Comparison of ENCODE assay signal across 8 cellular contexts in genomic region chr9:127925959-127926949, GRCh38. TPM values are rescaled to one million over a fixed set of nuclear protein-coding genes. Genes with fewer than 3 reads are reported as not detected.
DNase-seq lines count a peak whose midpoint lies in the region; ATAC-seq and TF ChIP-seq lines count a peak whose summit lies in the region.
"Had no signal": no experiment of that assay in that cellular context is flagged by ENCODE, and none has a peak within 500 bp of the region (broad histone marks: within the 10 kb centered on the region; RNA-seq: fewer than 3 reads in every experiment).

No MANE protein-coding gene starts in this region.

- POLR2A ChIA-PET in CD8-positive, alpha-beta T cell (lab: Charles Lee), result interaction anchor here (1.0 kb wide), 1 partner anchor 10 kb away, joined by 3 read pairs; no protein-coding TSS in a partner anchor
- POLR2A ChIA-PET in activated B cell treated with CpG ODN at 0.5 μM for 24 hours (lab: Charles Lee), result interaction anchor here (0.6 to 0.7 kb wide), 2 partner anchors 10 to 1812 kb away, joined by 3 read pairs; partner anchors contain the start of gene ST6GALNAC4

- H3K27me3 ChIP-seq in CD8-positive, alpha-beta T cell (ENCODE audit: insufficient read depth, low read length), result no peaks in the 10 kb centered on the region
- H3K27me3 ChIP-seq in prostate gland (replicated peaks; ENCODE audit: insufficient read depth), result no peaks in the 10 kb centered on the region

- H3K36me3 Mint-ChIP-seq in CD8-positive, alpha-beta T cell, result no peaks in the 10 kb centered on the region
- no peaks in the 10 kb centered on the region for H3K36me3 Mint-ChIP-seq in activated B cell treated with CpG ODN at 0.5 μM for 24 hours (ENCODE audit: low read depth)
- H3K36me3 Mint-ChIP-seq in immature natural killer cell, result peaks cover 0 to 3% (median 0%) of the 10 kb centered on the region in 3 donors
- H3K36me3 Mint-ChIP-seq: natural killer cell had no signal

- peaks cover 39% of the 10 kb centered on the region for H3K4me1 ChIP-seq in CD8-positive, alpha-beta T cell (ENCODE audit: insufficient read depth, low read length)
- H3K4me1 ChIP-seq in prostate gland (replicated peaks), result no peaks in the 10 kb centered on the region

- TF ChIP-seq CTCF in CD8-positive, alpha-beta T cell (IDR thresholded peaks at IDR 0.05), result no peak
- TF ChIP-seq CTCF in activated B cell treated with CpG ODN at 0.5 μM for 24 hours (IDR thresholded peaks at IDR 0.05) (no peak), prostate gland (IDR thresholded peaks at IDR 0.05) (no peak)

- WGBS in prostate gland, result 70% methylated on average over 15 of the region's 15 CpGs

- H3K4me3 Mint-ChIP-seq in CD8-positive, alpha-beta T cell, result peak overlapping the region; percentile 69
- H3K4me3 Mint-ChIP-seq in activated B cell treated with CpG ODN at 0.5 μM for 24 hours, result peak overlapping the region; percentile 78
- H3K4me3 Mint-ChIP-seq in immature natural killer cell, result peak overlapping the region; percentile 8 to 59 (median 52)

- DNase-seq in CD8-positive, alpha-beta T cell, result peak in 1 of 7 experiments; percentile 15
- DNase-seq in activated B cell treated with CpG ODN at 0.5 μM for 24 hours (no peak), immature natural killer cell (no peak), prostate gland (ENCODE audit: low spot score) (no peak), middle frontal gyrus (ENCODE audit: extremely low spot score, low spot score) (no peak), amniotic stem cell (lab: John Stamatoyannopoulos, UW) (no peak)
- DNase-seq: natural killer cell, SW 1271 had no signal

- peak overlapping the region; percentile 65 for H3K4me3 ChIP-seq in CD8-positive, alpha-beta T cell (ENCODE audit: low read depth, low read length)
- peak overlapping the region in 1 of 2 donors; percentile 22 for H3K4me3 ChIP-seq in prostate gland

- no peaks in the 10 kb centered on the region for H3K9me3 Mint-ChIP-seq in CD8-positive, alpha-beta T cell
- H3K9me3 Mint-ChIP-seq in activated B cell treated with CpG ODN at 0.5 μM for 24 hours (no peaks in the 10 kb centered on the region), immature natural killer cell (no peaks in the 10 kb centered on the region)
- H3K9me3 Mint-ChIP-seq: natural killer cell had no signal

- H3K9me3 ChIP-seq in CD8-positive, alpha-beta T cell (ENCODE audit: low read length), result no peaks in the 10 kb centered on the region
- no peaks in the 10 kb centered on the region for H3K9me3 ChIP-seq in prostate gland

- intact Hi-C loops in CD8-positive, alpha-beta T cell (cut with DNase I, micrococcal nuclease), result no loop called here
- intact Hi-C loops in activated B cell treated with CpG ODN at 0.5 μM for 24 hours (cut with micrococcal nuclease) (no loop called here), prostate gland (cut with DNase I) (no loop called here)

- ATAC-seq in CD8-positive, alpha-beta T cell, result no peak
- no peak for ATAC-seq in activated B cell treated with CpG ODN at 0.5 μM for 24 hours (ENCODE audit: low read depth)

- no peak for TF ChIP-seq POLR2A in prostate gland (IDR thresholded peaks at IDR 0.05)

- peaks cover 27% of the 10 kb centered on the region for H3K4me1 Mint-ChIP-seq in CD8-positive, alpha-beta T cell (ENCODE audit: low read depth)
- H3K4me1 Mint-ChIP-seq in activated B cell treated with CpG ODN at 0.5 μM for 24 hours (peaks cover 33% of the 10 kb centered on the region), immature natural killer cell (peaks cover 16 to 19% of the 10 kb centered on the region in 2 donors)

- no peak overlapping the region for H3K27ac ChIP-seq in CD8-positive, alpha-beta T cell (ENCODE audit: low read depth, low read length)
- H3K27ac ChIP-seq in prostate gland, result no peak overlapping the region

- no peak overlapping the region for H3K27ac Mint-ChIP-seq in CD8-positive, alpha-beta T cell
- H3K27ac Mint-ChIP-seq in activated B cell treated with CpG ODN at 0.5 μM for 24 hours, result no peak overlapping the region
- peak overlapping the region in 1 of 6 donors; percentile 62 for H3K27ac Mint-ChIP-seq in immature natural killer cell

- H3K27me3 Mint-ChIP-seq in CD8-positive, alpha-beta T cell (ENCODE audit: low read depth), result peaks cover 2% of the 10 kb centered on the region
- H3K27me3 Mint-ChIP-seq in activated B cell treated with CpG ODN at 0.5 μM for 24 hours (peaks cover 7% of the 10 kb centered on the region), immature natural killer cell (ENCODE audit: low read depth in 3 of 3) (peaks cover 7 to 13% (median 8%) of the 10 kb centered on the region in 3 donors)

- no peaks in the 10 kb centered on the region for H3K36me3 ChIP-seq in CD8-positive, alpha-beta T cell (ENCODE audit: insufficient read depth, low read length)
- H3K36me3 ChIP-seq in prostate gland, result no peaks in the 10 kb centered on the region

- CTCF ChIA-PET in CD8-positive, alpha-beta T cell (lab: Charles Lee), result interaction anchor here (1.0 to 2.4 kb wide), 5 partner anchors 16 to 336 kb away, joined by 3 to 10 read pairs (median 4); partner anchors contain the start of gene TOR2A
- CTCF ChIA-PET in activated B cell treated with CpG ODN at 0.5 μM for 24 hours (lab: Charles Lee), result interaction anchor here (1.1 to 1.4 kb wide), 2 partner anchors 191 to 712 kb away, joined by 3 read pairs; partner anchors contain the start of gene TOR2A

RNA-seq across cellular contexts. Expression of gene PIP5KL1, which starts 4.3 kb away (rescaled TPM):
- total RNA-seq in CD8-positive, alpha-beta T cell, result 1 to 10 TPM; 5.1 to 7.4 TPM
- total RNA-seq in activated B cell treated with CpG ODN at 0.5 μM for 24 hours, result 1.7 and 1.8 TPM in 2 replicates
- polyA plus RNA-seq in immature natural killer cell, result under 1 TPM in 2 of 3 donors, not detected in 1; 0.14 to 0.18 TPM
- total RNA-seq in prostate gland, result 10 to 100 TPM in 1 of 2 donors, 1 to 10 TPM in 1; 3.1 to 16.5 TPM

RNA-seq across cellular contexts. Expression of gene ST6GALNAC4, which starts 9.4 kb away (rescaled TPM):
- 10 to 100 TPM; 40.0 to 47.6 TPM for total RNA-seq in CD8-positive, alpha-beta T cell
- total RNA-seq in activated B cell treated with CpG ODN at 0.5 μM for 24 hours, result 71.3 and 85.4 TPM in 2 replicates
- 10 to 100 TPM in 1 of 3 donors, 1 to 10 TPM in 2; 8.7 to 20.1 (median 9.1) TPM for polyA plus RNA-seq in immature natural killer cell
- 10 to 100 TPM; 21.8 to 47.0 TPM for total RNA-seq in prostate gland

RNA-seq across cellular contexts. Expression of gene DPM2, which starts 11.4 kb away (rescaled TPM):
- 10 to 100 TPM; 40.2 to 42.7 TPM for total RNA-seq in CD8-positive, alpha-beta T cell
- 41.4 and 50.6 TPM in 2 replicates for total RNA-seq in activated B cell treated with CpG ODN at 0.5 μM for 24 hours
- 10 to 100 TPM; 48.0 to 79.7 (median 59.8) TPM for polyA plus RNA-seq in immature natural killer cell
- total RNA-seq in prostate gland, result 10 to 100 TPM; 28.1 to 28.2 TPM

RNA-seq across cellular contexts. Expression of gene ST6GALNAC6, which starts 26.9 kb away (rescaled TPM):
- total RNA-seq in CD8-positive, alpha-beta T cell, result 10 to 100 TPM; 49.8 to 56.1 TPM
- total RNA-seq in activated B cell treated with CpG ODN at 0.5 μM for 24 hours (39.9 and 47.5 TPM in 2 replicates), prostate gland (10 to 100 TPM; 46.4 to 95.1 TPM)
- polyA plus RNA-seq in immature natural killer cell, result 10 to 100 TPM; 84.0 to 97.8 (median 94.1) TPM

RNA-seq across cellular contexts. Expression of gene AK1, which starts 48.8 kb away (rescaled TPM):
- 10 to 100 TPM; 34.8 to 35.2 TPM for total RNA-seq in CD8-positive, alpha-beta T cell
- total RNA-seq in activated B cell treated with CpG ODN at 0.5 μM for 24 hours (6.9 and 8.1 TPM in 2 replicates), prostate gland (100 to 1,000 TPM in 1 of 2 donors, 10 to 100 TPM in 1; 22.2 to 123 TPM)
- polyA plus RNA-seq in immature natural killer cell, result 1 to 10 TPM in 1 of 3 donors, under 1 TPM in 1, not detected in 1; 0.12 to 1.0 TPM
